In the genomic region with DNA sequence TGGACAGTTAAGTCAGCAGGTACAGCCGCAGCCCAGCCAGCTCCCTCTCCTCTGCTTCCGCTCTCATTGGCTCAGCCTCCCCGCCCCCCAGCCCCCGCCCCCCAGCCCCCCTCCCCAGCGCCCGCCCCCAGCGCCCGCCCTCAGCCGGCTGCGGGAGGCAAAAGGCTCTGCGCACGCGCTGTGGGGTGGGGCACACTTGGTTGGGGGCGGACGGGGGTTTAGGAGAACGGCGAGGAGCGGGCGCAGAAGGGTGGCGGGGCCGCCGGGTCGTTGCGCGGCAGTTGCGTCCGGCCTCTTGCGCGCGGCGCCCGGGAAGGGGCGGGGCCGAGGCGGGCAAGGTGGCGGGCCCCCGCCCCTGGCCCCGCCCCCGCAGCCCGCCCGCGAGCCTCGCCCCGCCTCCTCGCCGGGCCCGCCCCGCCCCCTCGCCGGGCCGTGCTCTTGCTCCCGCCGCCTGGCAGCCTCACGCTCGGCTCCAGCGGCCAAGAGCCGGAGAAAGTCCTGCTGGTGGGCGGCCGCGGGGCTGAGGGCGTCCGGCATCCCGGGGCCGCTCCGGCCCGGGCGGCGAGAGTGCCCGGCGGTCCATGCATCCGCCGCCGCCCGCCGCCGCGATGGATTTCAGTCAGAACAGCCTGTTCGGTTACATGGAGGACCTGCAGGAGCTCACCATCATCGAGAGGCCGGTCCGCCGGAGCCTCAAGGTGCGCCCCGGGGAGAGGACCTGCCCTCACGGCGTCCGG, we compare ENCODE assay signal across 8 cellular contexts. TPM values are rescaled to one million over a fixed set of nuclear protein-coding genes. Genes with fewer than 3 reads are reported as not detected.
DNase-seq lines count a peak whose midpoint lies in the region; ATAC-seq and TF ChIP-seq lines count a peak whose summit lies in the region.

A gene with protein sequence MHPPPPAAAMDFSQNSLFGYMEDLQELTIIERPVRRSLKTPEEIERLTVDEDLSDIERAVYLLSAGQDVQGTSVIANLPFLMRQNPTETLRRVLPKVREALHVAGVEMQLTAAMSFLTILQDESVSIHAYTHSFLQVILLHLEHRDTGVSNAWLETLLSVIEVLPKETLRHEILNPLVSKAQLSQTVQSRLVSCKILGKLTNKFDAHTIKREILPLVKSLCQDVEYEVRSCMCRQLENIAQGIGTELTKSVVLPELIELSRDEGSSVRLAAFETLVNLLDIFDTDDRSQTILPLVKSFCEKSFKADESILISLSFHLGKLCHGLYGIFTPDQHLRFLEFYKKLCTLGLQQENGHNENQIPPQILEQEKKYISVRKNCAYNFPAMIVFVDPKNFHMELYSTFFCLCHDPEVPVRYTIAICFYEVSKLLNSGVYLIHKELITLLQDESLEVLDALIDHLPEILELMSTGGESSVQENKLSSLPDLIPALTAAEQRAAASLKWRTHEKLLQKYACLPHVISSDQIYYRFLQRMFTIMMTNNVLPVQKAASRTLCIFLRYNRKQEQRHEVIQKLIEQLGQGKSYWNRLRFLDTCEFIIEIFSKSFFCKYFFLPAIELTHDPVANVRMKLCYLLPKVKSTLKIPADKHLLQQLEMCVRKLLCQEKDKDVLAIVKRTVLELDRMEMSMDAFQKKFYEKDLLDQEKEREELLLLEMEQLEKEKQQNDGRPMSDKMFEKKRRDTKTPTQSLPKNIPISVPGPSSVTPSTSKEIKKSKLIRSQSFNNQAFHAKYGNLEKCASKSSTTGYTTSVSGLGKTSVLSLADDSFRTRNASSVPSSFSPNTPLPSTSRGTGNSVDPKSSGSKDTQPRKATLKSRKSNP (plus strand): TSS at position 438 of the 737 bp plus-strand sequence. CDS start 144 bp downstream, at position 582.

- peaks cover 5% of the 10 kb centered on the region for H3K27me3 Mint-ChIP-seq in activated CD4-positive, alpha-beta T cell treated with anti-CD3 and anti-CD28 coated beads for 36 hours

- H3K27ac Mint-ChIP-seq in activated CD4-positive, alpha-beta T cell treated with anti-CD3 and anti-CD28 coated beads for 36 hours = peak within 1 kb of the TSS; percentile 86

- H3K4me3 ChIP-seq in A673 (ENCODE audit: low read depth, low read length, poor library complexity, severe bottlenecking) (peak within 1 kb of the TSS; percentile 53), choroid plexus epithelial cell (ENCODE audit: low read depth, low read length) (peak within 1 kb of the TSS; percentile 56)

- no peaks in the 10 kb centered on the region for H3K36me3 ChIP-seq in A673 (ENCODE audit: insufficient read depth, low read length, poor library complexity, severe bottlenecking)

- H3K4me3 Mint-ChIP-seq in activated CD4-positive, alpha-beta T cell treated with anti-CD3 and anti-CD28 coated beads for 36 hours = peak within 1 kb of the TSS; percentile 81

- DNase-seq in A673 (ENCODE audit: low spot score) (peak; percentile 90), NCI-H460 (ENCODE audit: extremely low read depth, low read depth) (peak; percentile 70), choroid plexus epithelial cell (ENCODE audit: low read depth) (peak; percentile 69)
- peak; percentile 96 for DNase-seq in activated CD4-positive, alpha-beta T cell treated with anti-CD3 and anti-CD28 coated beads for 36 hours
- DNase-seq in stimulated activated CD4-positive, alpha-beta T cell treated with anti-CD3 and anti-CD28 coated beads, Interleukin-1b, Interleukin-23, amount 100 ng/mL, for 24 hours (ENCODE audit: low read depth in 4 of 4, low spot score in 1 of 4) = peak; percentile 62 to 82 (median 73)

- POLR2A ChIA-PET in A673 (lab: Charles Lee; ENCODE audit: low non-redundant PET) = interaction anchor here (0.6 kb wide), 1 partner anchor 51 kb away, joined by 3 read pairs; no protein-coding TSS in a partner anchor
- POLR2A ChIA-PET in activated CD4-positive, alpha-beta T cell treated with anti-CD3 and anti-CD28 coated beads for 36 hours (lab: Charles Lee) = interaction anchor here (0.7 to 1.4 kb wide), 2 partner anchors 93 to 172 kb away, joined by 3 to 4 read pairs; a partner anchor contains a TSS

- peaks cover 60% of the 10 kb centered on the region for H3K27me3 ChIP-seq in A673 (replicated peaks; ENCODE audit: insufficient read depth, low read depth, low read length, poor library complexity)
- no peaks in the 10 kb centered on the region for H3K27me3 ChIP-seq in layer of hippocampus (ENCODE audit: control insufficient read depth, insufficient read depth, low read length)

- peaks cover 9% of the 10 kb centered on the region for H3K36me3 Mint-ChIP-seq in activated CD4-positive, alpha-beta T cell treated with anti-CD3 and anti-CD28 coated beads for 36 hours (ENCODE audit: low read depth)

- no TSS peak for BruUV-seq in A673 (replicated peaks; lab: Mats Ljungman, UMichigan)

- H3K27ac ChIP-seq in A673 (ENCODE audit: low read depth, low read length, poor library complexity, severe bottlenecking) (no peak within 1 kb of the TSS), layer of hippocampus (ENCODE audit: low read depth, low read length) (peak within 1 kb of the TSS; percentile 50)

- intact Hi-C loops in A673 (cut with micrococcal nuclease; ENCODE audit: unreplicated experiment) = no loop called here
- intact Hi-C loops in activated CD4-positive, alpha-beta T cell treated with anti-CD3 and anti-CD28 coated beads for 36 hours (cut with DNase I, micrococcal nuclease) = loop anchor here (1.0 to 10.0 kb wide), 9 partner anchors 37 to 1091 kb away; a partner anchor contains a TSS

- H3K4me1 ChIP-seq in A673 (ENCODE audit: insufficient read depth, low read length, poor library complexity, severe bottlenecking) = peaks cover 5% of the 10 kb centered on the region

- peak; percentile 41 for ATAC-seq in GM18873 (IDR thresholded peaks at IDR 0.05; ENCODE audit: low FRiP score, unreplicated experiment)
- peak; percentile 85 for ATAC-seq in HG03159 (IDR thresholded peaks at IDR 0.05; ENCODE audit: unreplicated experiment)
- peak; percentile 89 for ATAC-seq in activated CD4-positive, alpha-beta T cell treated with anti-CD3 and anti-CD28 coated beads for 36 hours

- no peak for TF ChIP-seq CTCF in A673 (conservative IDR thresholded peaks at IDR 0.05; ENCODE audit: low read depth, low read length)
- TF ChIP-seq CTCF in choroid plexus epithelial cell (conservative IDR thresholded peaks at IDR 0.05; ENCODE audit: low read depth, low read length) = no peak

- CTCF ChIA-PET in A673 (lab: Charles Lee) = interaction anchor here (1.1 kb wide), 1 partner anchor 42 kb away, joined by 3 read pairs; no protein-coding TSS in a partner anchor
- CTCF ChIA-PET in activated CD4-positive, alpha-beta T cell treated with anti-CD3 and anti-CD28 coated beads for 36 hours (lab: Charles Lee) = interaction anchor here (0.7 to 5.2 kb wide), 5 partner anchors 10 to 375 kb away, joined by 3 to 26 read pairs (median 5); a partner anchor contains a TSS

- peaks cover 44% of the 10 kb centered on the region for H3K4me1 Mint-ChIP-seq in activated CD4-positive, alpha-beta T cell treated with anti-CD3 and anti-CD28 coated beads for 36 hours

- no peaks in the 10 kb centered on the region for H3K9me3 ChIP-seq in A673 (ENCODE audit: low read depth, low read length, poor library complexity, severe bottlenecking)

- H3K9me3 Mint-ChIP-seq in activated CD4-positive, alpha-beta T cell treated with anti-CD3 and anti-CD28 coated beads for 36 hours (ENCODE audit: low read depth) = no peaks in the 10 kb centered on the region

RNA-seq across cellular contexts. Expression of the gene that starts here (rescaled TPM):
- total RNA-seq in A673 (2021) = 0.88 and 1.2 TPM in 2 replicates
- 0.35 TPM in 1 of 2 replicates, not detected in the other for total RNA-seq in NCI-H460 (2014; rRNA removed; shearing (Covaris generic))
- polyA plus RNA-seq in NCI-H460 (2014; cell fraction: nucleus; rRNA removed) = 0.22 TPM in 1 of 2 replicates, not detected in the other
- 10 to 100 TPM; 21.4 TPM for total RNA-seq in activated CD4-positive, alpha-beta T cell treated with anti-CD3 and anti-CD28 coated beads for 36 hours

Comparison
In these comparisons a context has a peak if more than half of its experiments do, and no peak if none do; other contexts are left out.
1. RNA of the gene that starts here (total RNA-seq): 21.4 TPM in activated CD4-positive, alpha-beta T cell treated with anti-CD3 and anti-CD28 coated beads for 36 hours; 0.88 to 1.2 TPM in A673 and 0.35 TPM in NCI-H460; every median in the first group is over 10 times any median in the second.
2. Peak in DNase-seq in NCI-H460; RNA of the gene not detected or under 1 TPM.
3. Peak in every context shown above with its lines, with median percentiles within 50 percentile points of each other: DNase-seq and ATAC-seq.